16 cellular contexts compared by ENCODE assay signal in the genomic region with DNA sequence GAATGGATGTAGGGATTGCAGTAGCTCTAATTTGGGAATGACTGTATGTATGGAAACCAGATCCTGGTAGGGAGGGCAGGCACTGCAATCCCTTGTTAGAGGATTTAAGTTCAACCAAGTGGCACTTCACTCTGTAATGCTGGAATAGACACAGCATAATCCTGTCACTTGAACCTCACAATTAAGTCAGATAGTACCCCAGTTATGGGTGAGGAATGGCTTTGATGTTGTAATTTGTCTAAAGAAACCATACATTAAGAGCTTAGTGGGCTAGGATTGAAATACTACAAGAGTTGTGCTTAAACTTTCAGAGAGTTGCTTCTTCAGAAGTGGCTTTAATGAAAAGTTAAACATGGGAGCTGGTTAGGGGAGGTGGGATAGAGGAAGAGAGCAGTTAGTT. TPM values are rescaled to one million over a fixed set of nuclear protein-coding genes. Genes with fewer than 3 reads are reported as not detected.
DNase-seq lines count a peak whose midpoint lies in the region; ATAC-seq and TF ChIP-seq lines count a peak whose summit lies in the region.
"Had no signal": no experiment of that assay in that cellular context is flagged by ENCODE, and none has a peak within 500 bp of the region (broad histone marks: within the 10 kb centered on the region; RNA-seq: fewer than 3 reads in every experiment).

No MANE protein-coding gene starts in this region.

- TF ChIP-seq CTCF in mammary epithelial cell (conservative IDR thresholded peaks at IDR 0.05 in 1 of 2, IDR thresholded peaks at IDR 0.05 in 1 of 2; ENCODE audit: extremely low read depth in 1 of 2, insufficient read depth in 1 of 2, low read depth in 1 of 2, low read length in 2 of 2), result no peak
- TF ChIP-seq CTCF in MCF 10A (IDR thresholded peaks at IDR 0.05; ENCODE audit: unreplicated experiment), result no peak
- TF ChIP-seq CTCF in RWPE2 (IDR thresholded peaks at IDR 0.05; ENCODE audit: poor library complexity, severe bottlenecking), result no peak

- no peak overlapping the region for H3K9ac ChIP-seq in mammary epithelial cell (ENCODE audit: insufficient read depth, low read length)
- H3K9ac ChIP-seq: GM23248 had no signal

- intact Hi-C loops in mammary epithelial cell (cut with micrococcal nuclease), result no loop called here
- intact Hi-C loops in MCF 10A (cut with micrococcal nuclease), result no loop called here

- H3K4me3 Mint-ChIP-seq in MCF 10A (ENCODE audit: unreplicated experiment) (no peak overlapping the region), immature natural killer cell (peak overlapping the region; percentile 15 to 67 (median 53))
- H3K4me3 Mint-ChIP-seq in stimulated activated naive B cell treated with anti-CD40 and anti-IgM and Interleukin-4, amounts not matched to agents 10 μg/mL and 1 μg/mL and 100 μg/mL, for 72 hours, result no peak overlapping the region

- H3K9me3 ChIP-seq in mammary epithelial cell (replicated peaks; ENCODE audit: insufficient read depth, low read length) (no peaks in the 10 kb centered on the region), RWPE2 (ENCODE audit: severe bottlenecking) (no peaks in the 10 kb centered on the region)
- H3K9me3 ChIP-seq: tibial artery had no signal

- ATAC-seq in RWPE2 (ENCODE audit: low read depth) (no peak), GM18498 (IDR thresholded peaks at IDR 0.05; ENCODE audit: unreplicated experiment) (no peak), GM21381 (IDR thresholded peaks at IDR 0.05; ENCODE audit: unreplicated experiment) (no peak)
- ATAC-seq in stimulated activated naive B cell treated with anti-CD40 and anti-IgM and Interleukin-4, amounts not matched to agents 10 μg/mL and 1 μg/mL and 100 μg/mL, for 72 hours (replicated peaks), result no peak

- peaks cover 25% of the 10 kb centered on the region for H3K4me1 ChIP-seq in mammary epithelial cell (ENCODE audit: insufficient read depth, low read length)
- peaks cover 26% of the 10 kb centered on the region for H3K4me1 ChIP-seq in RWPE2 (ENCODE audit: insufficient read depth, poor library complexity, severe bottlenecking)

- POLR2A ChIA-PET in MCF 10A (lab: Yijun Ruan, JAX), result interaction anchor here (1.6 to 6.1 kb wide), 3 partner anchors 9 to 69 kb away, joined by 3 to 45 read pairs (median 6); partner anchors contain the start of gene RAB7A

- peaks cover 34% of the 10 kb centered on the region for H3K36me3 Mint-ChIP-seq in MCF 10A (ENCODE audit: insufficient read depth, unreplicated experiment)
- H3K36me3 Mint-ChIP-seq in immature natural killer cell, result peaks cover 0 to 5% (median 0%) of the 10 kb centered on the region in 3 donors
- peaks cover 17 to 39% of the 10 kb centered on the region in 2 donors for H3K36me3 Mint-ChIP-seq in stimulated activated naive B cell treated with anti-CD40 and anti-IgM and Interleukin-4, amounts not matched to agents 10 μg/mL and 1 μg/mL and 100 μg/mL, for 72 hours

- CTCF ChIA-PET in mammary epithelial cell (lab: Charles Lee; ENCODE audit: low non-redundant PET) (no interaction called here), MCF 10A (lab: Yijun Ruan, JAX) (interaction anchor here (1.2 kb wide), 2 partner anchors 55 to 60 kb away, joined by 5 read pairs; no protein-coding TSS in a partner anchor)

- H3K79me2 ChIP-seq in mammary epithelial cell (ENCODE audit: insufficient read depth, low read length), result peaks cover 99% of the 10 kb centered on the region

- H4K20me1 ChIP-seq in mammary epithelial cell (ENCODE audit: insufficient read depth, low read length), result peaks cover 39% of the 10 kb centered on the region

- BruUV-seq in mammary epithelial cell (replicated peaks; lab: Mats Ljungman, UMichigan) (no TSS peak), MCF 10A (replicated peaks; lab: Mats Ljungman, UMichigan) (no TSS peak)

- in situ Hi-C loops in mammary epithelial cell (cut with MboI; ENCODE audit: low sequenced_read_pairs in 2 of 2), result no loop called here
- in situ Hi-C loops in ACHN (cut with HindIII; ENCODE audit: low pct_ligation_motif_present, low pct_unique_long_range_greater_than_20kb, low sequenced_read_pairs), result no loop called here

- no peaks in the 10 kb centered on the region for H3K27me3 ChIP-seq in mammary epithelial cell (ENCODE audit: insufficient read depth, low read length)
- no peaks in the 10 kb centered on the region for H3K27me3 ChIP-seq in RWPE2 (ENCODE audit: insufficient read depth, poor library complexity, severe bottlenecking)
- H3K27me3 ChIP-seq: tibial artery had no signal

- H3K27ac Mint-ChIP-seq in MCF 10A (ENCODE audit: low read depth, unreplicated experiment) (no peak overlapping the region), immature natural killer cell (peak overlapping the region; percentile 6 to 63 (median 42))
- peak overlapping the region; percentile 2 for H3K27ac Mint-ChIP-seq in stimulated activated naive B cell treated with anti-CD40 and anti-IgM and Interleukin-4, amounts not matched to agents 10 μg/mL and 1 μg/mL and 100 μg/mL, for 72 hours

- peaks cover 25% of the 10 kb centered on the region for H3K4me1 Mint-ChIP-seq in MCF 10A (ENCODE audit: insufficient read depth, unreplicated experiment)
- H3K4me1 Mint-ChIP-seq in immature natural killer cell, result peaks cover 71 to 79% of the 10 kb centered on the region in 2 donors
- H3K4me1 Mint-ChIP-seq in stimulated activated naive B cell treated with anti-CD40 and anti-IgM and Interleukin-4, amounts not matched to agents 10 μg/mL and 1 μg/mL and 100 μg/mL, for 72 hours, result peaks cover 31 to 59% of the 10 kb centered on the region in 2 donors

- no peak overlapping the region for H3K4me2 ChIP-seq in mammary epithelial cell (ENCODE audit: insufficient read depth, low read depth, low read length)

- dilution Hi-C loops in mammary epithelial cell (cut with HindIII; ENCODE audit: low sequenced_read_pairs), result no loop called here

- peak overlapping the region; percentile 7 for H3K27ac ChIP-seq in mammary epithelial cell (ENCODE audit: insufficient read depth, low read depth, low read length)
- H3K27ac ChIP-seq in RWPE2 (ENCODE audit: poor library complexity, severe bottlenecking), result peak overlapping the region; percentile 53
- H3K27ac ChIP-seq: GM23248, tibial artery had no signal

- H2AFZ ChIP-seq in mammary epithelial cell (ENCODE audit: low read depth, low read length), result no peak overlapping the region
- H2AFZ ChIP-seq: GM23248 had no signal

- H3K4me3 ChIP-seq in mammary epithelial cell (replicated peaks in 1 of 3; ENCODE audit: insufficient read depth in 1 of 3, low read depth in 2 of 3, low read length in 3 of 3) (no peak overlapping the region), RWPE2 (ENCODE audit: severe bottlenecking) (no peak overlapping the region)
- H3K4me3 ChIP-seq: GM23248, tibial artery had no signal

- no peaks in the 10 kb centered on the region for H3K36me3 ChIP-seq in mammary epithelial cell (ENCODE audit: insufficient read depth, low read length)
- peaks cover 58% of the 10 kb centered on the region for H3K36me3 ChIP-seq in RWPE2 (ENCODE audit: low read depth)
- H3K36me3 ChIP-seq: tibial artery had no signal

- DNase-seq in mammary epithelial cell (no peak), MCF 10A (ENCODE audit: unreplicated experiment) (no peak), RWPE2 (ENCODE audit: low spot score) (no peak), immature natural killer cell (no peak), ACHN (no peak)
- no peak for DNase-seq in stimulated activated naive B cell treated with anti-CD40 and anti-IgM and Interleukin-4, amounts not matched to agents 10 μg/mL and 1 μg/mL and 100 μg/mL, for 72 hours
- DNase-seq: activated effector memory CD4-positive, alpha-beta T cell treated with Interleukin-2 at 50 U/mL for 16 hours; GM23248; NCI-H2081 treated with DMSO at 0.1 percent for 48 hours; NK-92 treated with Interleukin-12 subunit alpha and Interleukin-12 subunit beta, amount 100 ng/mL, for 24 hours; SHP77 treated with DMSO at 0.1 percent for 48 hours; stimulated activated CD4-positive, alpha-beta T cell treated with anti-CD3 and anti-CD28 coated beads, Interleukin-1b, Interleukin-23, amount 100 ng/mL, for 48 hours; T1000; tibial artery had no signal

- no peaks in the 10 kb centered on the region for H3K27me3 Mint-ChIP-seq in MCF 10A (ENCODE audit: insufficient read depth, unreplicated experiment)
- H3K27me3 Mint-ChIP-seq in immature natural killer cell (ENCODE audit: low read depth in 3 of 3), result peaks cover 0 to under 1% (median 0%) of the 10 kb centered on the region in 3 donors
- H3K27me3 Mint-ChIP-seq in stimulated activated naive B cell treated with anti-CD40 and anti-IgM and Interleukin-4, amounts not matched to agents 10 μg/mL and 1 μg/mL and 100 μg/mL, for 72 hours, result no peaks in the 10 kb centered on the region

- no peaks in the 10 kb centered on the region for H3K9me3 Mint-ChIP-seq in MCF 10A (ENCODE audit: unreplicated experiment)
- peaks cover 0 to 2% (median 0%) of the 10 kb centered on the region in 6 donors for H3K9me3 Mint-ChIP-seq in immature natural killer cell
- no peaks in the 10 kb centered on the region for H3K9me3 Mint-ChIP-seq in stimulated activated naive B cell treated with anti-CD40 and anti-IgM and Interleukin-4, amounts not matched to agents 10 μg/mL and 1 μg/mL and 100 μg/mL, for 72 hours

RNA-seq across cellular contexts. Expression of gene RAB7A, which starts 9.3 kb away (rescaled TPM):
- total RNA-seq in mammary epithelial cell (100 to 1,000 TPM in 1 of 2 donors, 10 to 100 TPM in 1; 76.7 to 352 TPM), MCF 10A (2022) (172 and 221 TPM in 2 replicates)
- polyA plus RNA-seq in mammary epithelial cell (353 TPM), immature natural killer cell (100 to 1,000 TPM; 201 to 313 (median 244) TPM)
- polyA minus RNA-seq in mammary epithelial cell, result 404 TPM

Comparison
In these comparisons a context has a peak if more than half of its experiments do, and no peak if none do; other contexts are left out.
1. H3K4me3 Mint-ChIP-seq: peak in immature natural killer cell (5 of 5); none in MCF 10A (single experiment) and stimulated activated naive B cell treated with anti-CD40 and anti-IgM and Interleukin-4, amounts not matched to agents 10 μg/mL and 1 μg/mL and 100 μg/mL, for 72 hours (0 of 2).